Comparison of ENCODE assay signal across 19 cellular contexts in genomic region chr18:31049189-31049588, GRCh38. TPM values are rescaled to one million over a fixed set of nuclear protein-coding genes. Genes with fewer than 3 reads are reported as not detected.
DNase-seq lines count a peak whose midpoint lies in the region; ATAC-seq and TF ChIP-seq lines count a peak whose summit lies in the region.
"Had no signal": no experiment of that assay in that cellular context is flagged by ENCODE, and none has a peak within 500 bp of the region (broad histone marks: within the 10 kb centered on the region; RNA-seq: fewer than 3 reads in every experiment).

No MANE protein-coding gene starts in this region.

- H3K4me1 Mint-ChIP-seq in mesothelial cell of epicardium: peaks cover 34% of the 10 kb centered on the region
- no peaks in the 10 kb centered on the region for H3K4me1 Mint-ChIP-seq in stimulated activated naive B cell treated with anti-CD40 and anti-IgM and Interleukin-4, amounts not matched to agents 10 μg/mL and 1 μg/mL and 100 μg/mL, for 72 hours
- H3K4me1 Mint-ChIP-seq: neural progenitor cell had no signal

- H3K27me3 Mint-ChIP-seq in mesothelial cell of epicardium (ENCODE audit: low read depth): peaks cover 2% of the 10 kb centered on the region
- H3K27me3 Mint-ChIP-seq in stimulated activated naive B cell treated with anti-CD40 and anti-IgM and Interleukin-4, amounts not matched to agents 10 μg/mL and 1 μg/mL and 100 μg/mL, for 72 hours: peaks cover 8% of the 10 kb centered on the region in 2 donors

- peak overlapping the region; percentile 58 for H3K27ac Mint-ChIP-seq in mesothelial cell of epicardium
- H3K27ac Mint-ChIP-seq in stimulated activated naive B cell treated with anti-CD40 and anti-IgM and Interleukin-4, amounts not matched to agents 10 μg/mL and 1 μg/mL and 100 μg/mL, for 72 hours: no peak overlapping the region
- H3K27ac Mint-ChIP-seq: neural progenitor cell had no signal

- no peak overlapping the region for H3K4me3 Mint-ChIP-seq in mesothelial cell of epicardium
- no peak overlapping the region for H3K4me3 Mint-ChIP-seq in stimulated activated naive B cell treated with anti-CD40 and anti-IgM and Interleukin-4, amounts not matched to agents 10 μg/mL and 1 μg/mL and 100 μg/mL, for 72 hours
- H3K4me3 Mint-ChIP-seq: neural progenitor cell had no signal

- no peak for ATAC-seq in stimulated activated naive B cell treated with anti-CD40 and anti-IgM and Interleukin-4, amounts not matched to agents 10 μg/mL and 1 μg/mL and 100 μg/mL, for 72 hours (replicated peaks)
- ATAC-seq in HG02759 (IDR thresholded peaks at IDR 0.05; ENCODE audit: unreplicated experiment): no peak
- ATAC-seq: gastroesophageal sphincter, Right ventricle myocardium inferior had no signal

- peaks cover 8% of the 10 kb centered on the region for H3K9me3 Mint-ChIP-seq in mesothelial cell of epicardium
- peaks cover 4 to 6% of the 10 kb centered on the region in 2 donors for H3K9me3 Mint-ChIP-seq in stimulated activated naive B cell treated with anti-CD40 and anti-IgM and Interleukin-4, amounts not matched to agents 10 μg/mL and 1 μg/mL and 100 μg/mL, for 72 hours

- TF ChIP-seq CTCF in mesothelial cell of epicardium (IDR thresholded peaks at IDR 0.05; ENCODE audit: unreplicated experiment): no peak

- DNase-seq in NCI-H1417 (lab: John Stamatoyannopoulos, UW): peak; percentile 47 to 89 (median 84)
- no peak for DNase-seq in NCI-H1417 treated with DMSO at 0.1 percent for 48 hours (lab: John Stamatoyannopoulos, UW)
- peak; percentile 1 for DNase-seq in NCI-H2029 (lab: John Stamatoyannopoulos, UW)
- peak; percentile 34 to 70 for DNase-seq in SHP77 (lab: John Stamatoyannopoulos, UW)
- no peak for DNase-seq in mesothelial cell of epicardium (ENCODE audit: low spot score in 2 of 2, unreplicated experiment in 2 of 2)
- DNase-seq in SIG-M5 treated with dmso at 0.1 percent for 504 hours (lab: John Stamatoyannopoulos, UW; ENCODE audit: unreplicated experiment): no peak
- no peak for DNase-seq in stimulated activated naive B cell treated with anti-CD40 and anti-IgM and Interleukin-4, amounts not matched to agents 10 μg/mL and 1 μg/mL and 100 μg/mL, for 72 hours
- DNase-seq: activated CD4-positive, alpha-beta T cell treated with anti-CD3 and anti-CD28 coated beads, Interleukin-2, amount 50 U/mL, for 1 hour; activated CD8-positive, alpha-beta memory T cell treated with anti-CD3 and anti-CD28 coated beads, Interleukin-2, amount 50 U/mL, for 4 hours; activated gamma-delta T cell; adrenal gland; caudate nucleus; dorsolateral prefrontal cortex; stimulated activated CD4-positive, alpha-beta T cell treated with anti-CD3 and anti-CD28 coated beads, Interleukin-4, amount 100 ng/mL, for 4 hours; uterus had no signal

- H3K36me3 Mint-ChIP-seq in mesothelial cell of epicardium: no peaks in the 10 kb centered on the region
- H3K36me3 Mint-ChIP-seq in stimulated activated naive B cell treated with anti-CD40 and anti-IgM and Interleukin-4, amounts not matched to agents 10 μg/mL and 1 μg/mL and 100 μg/mL, for 72 hours: no peaks in the 10 kb centered on the region
- H3K36me3 Mint-ChIP-seq: neural progenitor cell had no signal

RNA-seq across cellular contexts. Expression of gene DSC3, which starts 6.6 kb away (rescaled TPM):
- total RNA-seq in mesothelial cell of epicardium: 29.1 to 32.6 TPM (median 30.9 TPM) in 3 replicates

RNA-seq across cellular contexts. Expression of gene DSC2, which starts 53.0 kb away (rescaled TPM):
- 61.3 to 64.7 TPM (median 63.0 TPM) in 3 replicates for total RNA-seq in mesothelial cell of epicardium

Comparison
In these comparisons a context has a peak if more than half of its experiments do, and no peak if none do; other contexts are left out.
1. DNase-seq: peak in NCI-H1417 (3 of 3), NCI-H2029 (single experiment) and SHP77 (2 of 2); none in NCI-H1417 treated with DMSO at 0.1 percent for 48 hours (single experiment), mesothelial cell of epicardium (0 of 2), SIG-M5 treated with dmso at 0.1 percent for 504 hours (single experiment) and stimulated activated naive B cell treated with anti-CD40 and anti-IgM and Interleukin-4, amounts not matched to agents 10 μg/mL and 1 μg/mL and 100 μg/mL, for 72 hours (single experiment).